29 cellular contexts compared by ENCODE assay signal in the genomic region with DNA sequence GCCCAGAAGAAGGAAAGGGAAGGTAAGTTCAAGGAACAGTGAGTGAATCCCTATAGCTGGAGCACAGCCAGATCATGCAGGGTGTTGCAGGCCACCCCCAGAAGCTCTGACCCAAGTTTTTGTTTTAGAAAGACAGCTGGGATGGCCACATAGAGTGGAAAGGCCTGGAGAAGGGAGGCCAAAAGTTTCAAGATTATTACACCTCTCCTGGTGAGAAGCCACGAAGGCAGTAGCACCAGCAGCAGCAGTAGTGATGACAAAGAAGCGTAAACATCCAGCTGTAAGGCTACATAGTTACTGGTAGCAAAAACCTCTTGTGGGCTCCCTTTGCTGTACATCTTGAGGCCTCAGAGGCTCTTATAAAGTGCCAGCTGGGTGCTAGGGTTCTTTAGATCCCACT. TPM values are rescaled to one million over a fixed set of nuclear protein-coding genes. Genes with fewer than 3 reads are reported as not detected.
DNase-seq lines count a peak whose midpoint lies in the region; ATAC-seq and TF ChIP-seq lines count a peak whose summit lies in the region.
"Had no signal": no experiment of that assay in that cellular context is flagged by ENCODE, and none has a peak within 500 bp of the region (broad histone marks: within the 10 kb centered on the region; RNA-seq: fewer than 3 reads in every experiment).

No MANE protein-coding gene starts in this region.

- intact Hi-C loops in mucosa of descending colon (cut with DNase I, micrococcal nuclease), result no loop called here

- H3K36me3 Mint-ChIP-seq in endodermal cell (ENCODE audit: low read depth), result no peaks in the 10 kb centered on the region
- H3K36me3 Mint-ChIP-seq: naive B cell had no signal

- H3K36me3 ChIP-seq in MG63, result peaks cover 65% of the 10 kb centered on the region
- H3K36me3 ChIP-seq in endodermal cell (ENCODE audit: control insufficient read depth, insufficient read depth, low read length), result no peaks in the 10 kb centered on the region
- no peaks in the 10 kb centered on the region for H3K36me3 ChIP-seq in H7 (replicated peaks; ENCODE audit: control insufficient read depth, insufficient read depth, low read length)
- no peaks in the 10 kb centered on the region for H3K36me3 ChIP-seq in mucosa of descending colon (ENCODE audit: low read depth)
- H3K36me3 ChIP-seq: BLaER1, gastroesophageal sphincter, pancreas, right atrium auricular region, stomach, tibial nerve had no signal

- peak; percentile 50 for DNase-seq in EH (ENCODE audit: low read depth)
- DNase-seq in MG63, result peak; percentile 41
- no peak for DNase-seq in endodermal cell
- peak; percentile 65 for DNase-seq in myocyte (ENCODE audit: low read depth)
- no peak for DNase-seq in H7
- no peak for DNase-seq in mucosa of descending colon
- DNase-seq in NCI-H446 (lab: John Stamatoyannopoulos, UW), result no peak
- DNase-seq in activated CD4-positive, alpha-beta T cell treated with anti-CD3 and anti-CD28 coated beads, Interleukin-2, amount 50 U/mL, for 48 hours, result no peak
- DNase-seq: activated CD4-positive, alpha-beta T cell treated with anti-CD3 and anti-CD28 coated beads, Interleukin-2, amount 50 U/mL, for 1 hour; activated CD8-positive, alpha-beta memory T cell treated with anti-CD3 and anti-CD28 coated beads, Interleukin-2, amount 50 U/mL, for 48 hours; activated effector memory CD4-positive, alpha-beta T cell treated with anti-CD3 and anti-CD28 coated beads, Interleukin-2, amount 50 U/mL, for 16 hours; activated naive CD8-positive, alpha-beta T cell treated with anti-CD3 and anti-CD28 coated beads, Interleukin-2, amount 50 U/mL, for 24 hours; Caco-2; caudate nucleus; dorsolateral prefrontal cortex; naive B cell; NCI-H1417; NCI-H2081 treated with DMSO at 0.1 percent for 48 hours; NK-92 treated with Interleukin-12 subunit alpha and Interleukin-12 subunit beta, amount 100 ng/mL, for 24 hours; pancreas; stomach had no signal

- H3K27me3 Mint-ChIP-seq in endodermal cell (ENCODE audit: insufficient read depth), result no peaks in the 10 kb centered on the region
- H3K27me3 Mint-ChIP-seq: naive B cell had no signal

- no peak overlapping the region for H3K27ac ChIP-seq in endodermal cell (ENCODE audit: low read depth, low read length)
- H3K27ac ChIP-seq: A549, BLaER1, dorsolateral prefrontal cortex, epithelial cell of prostate, pancreas, right atrium auricular region, stomach, tibial nerve had no signal

- H3K9me3 ChIP-seq in MG63, result no peaks in the 10 kb centered on the region
- H3K9me3 ChIP-seq in endodermal cell (ENCODE audit: control insufficient read depth, low read length), result no peaks in the 10 kb centered on the region
- no peaks in the 10 kb centered on the region for H3K9me3 ChIP-seq in mucosa of descending colon
- H3K9me3 ChIP-seq: A549, BLaER1, Caco-2, gastroesophageal sphincter, pancreas, right atrium auricular region, stomach, tibial nerve had no signal

- ATAC-seq in mucosa of descending colon, result no peak
- ATAC-seq: A549; activated naive CD8-positive, alpha-beta T cell treated with anti-CD3 and anti-CD28 coated beads, Interleukin-2, amount 50 U/mL, for 24 hours; gastroesophageal sphincter; Panc1; pancreas had no signal

- no peak overlapping the region for H3K9ac ChIP-seq in endodermal cell (ENCODE audit: extremely low read depth, low read length, poor library complexity, severe bottlenecking)
- H3K9ac ChIP-seq: BLaER1 had no signal

- H3K9me3 Mint-ChIP-seq in endodermal cell, result no peaks in the 10 kb centered on the region
- H3K9me3 Mint-ChIP-seq: activated naive CD8-positive, alpha-beta T cell treated with anti-CD3 and anti-CD28 coated beads, Interleukin-2, amount 50 U/mL, for 24 hours; naive B cell; T-helper 1 cell treated with Interleukin-12 subunit alpha and Interleukin-12 subunit beta and Interleukin-4 antibody, amounts not matched to agents 30 μg/mL and 1 μg/mL, for 36 hours had no signal

- H3K27me3 ChIP-seq in MG63 (no peaks in the 10 kb centered on the region), endodermal cell (ENCODE audit: control insufficient read depth, insufficient read depth, low read length, poor library complexity, severe bottlenecking) (peaks cover 23% of the 10 kb centered on the region), H7 (ENCODE audit: control insufficient read depth, insufficient read depth, low read length) (no peaks in the 10 kb centered on the region)
- H3K27me3 ChIP-seq: BLaER1, gastroesophageal sphincter, pancreas, right atrium auricular region, stomach, tibial nerve had no signal

- TF ChIP-seq CTCF in endodermal cell (conservative IDR thresholded peaks at IDR 0.05) (no peak), mucosa of descending colon (IDR thresholded peaks at IDR 0.05) (no peak)

- no peaks in the 10 kb centered on the region for H3K4me1 Mint-ChIP-seq in endodermal cell
- H3K4me1 Mint-ChIP-seq: activated naive CD8-positive, alpha-beta T cell treated with anti-CD3 and anti-CD28 coated beads, Interleukin-2, amount 50 U/mL, for 24 hours; naive B cell had no signal

- peak overlapping the region; percentile 49 for H3K27ac Mint-ChIP-seq in endodermal cell
- H3K27ac Mint-ChIP-seq: activated naive CD8-positive, alpha-beta T cell treated with anti-CD3 and anti-CD28 coated beads, Interleukin-2, amount 50 U/mL, for 24 hours; naive B cell; T-helper 1 cell treated with Interleukin-12 subunit alpha and Interleukin-12 subunit beta and Interleukin-4 antibody, amounts not matched to agents 30 μg/mL and 1 μg/mL, for 36 hours had no signal

- no peak overlapping the region for H3K4me3 Mint-ChIP-seq in endodermal cell
- H3K4me3 Mint-ChIP-seq: activated naive CD8-positive, alpha-beta T cell treated with anti-CD3 and anti-CD28 coated beads, Interleukin-2, amount 50 U/mL, for 24 hours; T-helper 1 cell treated with Interleukin-12 subunit alpha and Interleukin-12 subunit beta and Interleukin-4 antibody, amounts not matched to agents 30 μg/mL and 1 μg/mL, for 36 hours had no signal

- 88 to 100% methylated on average over 1 to 2 of the region's 2 CpGs for WGBS in endodermal cell (ENCODE audit: insufficient coverage in 1 of 2, insufficient read length in 1 of 2), 2 experiments

- no peak overlapping the region for H3K4me3 ChIP-seq in MG63
- no peak overlapping the region for H3K4me3 ChIP-seq in endodermal cell (ENCODE audit: low read length)
- no peak overlapping the region for H3K4me3 ChIP-seq in H7 (ENCODE audit: insufficient read depth, low read depth, low read length)
- no peak overlapping the region for H3K4me3 ChIP-seq in mucosa of descending colon
- H3K4me3 ChIP-seq: A549, BLaER1, dorsolateral prefrontal cortex, gastroesophageal sphincter, pancreas, right atrium auricular region, stomach, tibial nerve had no signal

- H3K4me1 ChIP-seq in endodermal cell (ENCODE audit: control insufficient read depth, insufficient read depth, low read length), result no peaks in the 10 kb centered on the region
- H3K4me1 ChIP-seq in mucosa of descending colon (ENCODE audit: low read depth), result no peaks in the 10 kb centered on the region
- H3K4me1 ChIP-seq: A549, Caco-2, pancreas, right atrium auricular region had no signal

RNA-seq across cellular contexts. Expression of a gene that starts 11.7 kb away (rescaled TPM):
- 62.9 and 67.7 TPM in 2 replicates for total RNA-seq in MG63 (2014; rRNA removed; shearing (Covaris generic); ENCODE audit: low replicate concordance)
- total RNA-seq in endodermal cell (1 to 10 TPM in 1 of 2 donors, not detected in 1; 1.5 TPM), myocyte (21.2 and 32.6 TPM in 2 replicates), mucosa of descending colon (10 to 100 TPM; 10.1 to 32.1 (median 22.6) TPM)
- 2.1 TPM for polyA plus RNA-seq in endodermal cell (2013, experiment 1 of 2)
- 2.1 TPM for polyA plus RNA-seq in endodermal cell (2013, experiment 2 of 2)
- 47.1 TPM for polyA plus RNA-seq in myocyte (2012)
- total RNA-seq in H7 (2014; rRNA removed; shearing (Covaris generic)), result 1.8 and 2.1 TPM in 2 replicates
- total RNA-seq: Caco-2 had no signal

Comparison
In these comparisons a context has a peak if more than half of its experiments do, and no peak if none do; other contexts are left out.
1. DNase-seq: peak in EH (single experiment), MG63 (single experiment) and myocyte (single experiment); none in endodermal cell (single experiment), H7 (single experiment), mucosa of descending colon (0 of 3), NCI-H446 (0 of 2) and activated CD4-positive, alpha-beta T cell treated with anti-CD3 and anti-CD28 coated beads, Interleukin-2, amount 50 U/mL, for 48 hours (0 of 2).